In the genomic region with DNA sequence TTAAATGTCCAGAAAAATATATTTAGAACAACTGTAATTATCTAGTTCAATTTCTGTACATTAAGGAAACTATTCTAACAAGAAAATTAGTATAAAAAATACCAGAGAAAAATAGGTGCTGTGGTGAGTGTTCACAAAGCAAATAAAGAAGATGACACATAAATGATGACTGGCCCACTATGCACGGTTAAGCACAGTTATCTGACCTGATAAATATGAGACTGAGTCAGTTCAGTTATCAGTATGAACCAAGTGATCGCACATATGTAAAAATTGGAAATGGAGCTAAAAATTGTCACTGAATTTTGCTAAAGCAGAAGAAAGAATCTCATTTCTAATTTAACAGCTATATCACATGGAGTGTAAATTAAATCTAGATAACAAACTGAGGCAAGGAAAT, we compare ENCODE assay signal across 1 cellular context.
A peak's percentile ranks its signal among the peaks of the same experiment; 100 is the strongest.
TF ChIP-seq lines count a peak whose summit lies in the region.

No MANE protein-coding gene starts in this region.

TF ChIP-seq in A549, 52 proteins besides CTCF, POLR2A, EP300 and RAD21:
- TF ChIP-seq FOSL2 (IDR thresholded peaks at IDR 0.05) (no peak), FOSL2 (CRISPR knock-in tag; IDR thresholded peaks at IDR 0.05) (peak; percentile 43), RFX5 (IDR thresholded peaks at IDR 0.05) (no peak), FOXS1 (CRISPR knock-in tag; IDR thresholded peaks at IDR 0.05) (no peak), HOXB5 (CRISPR knock-in tag; IDR thresholded peaks at IDR 0.05) (no peak), KDM1A (IDR thresholded peaks at IDR 0.05; ENCODE audit: low read depth) (no peak), EHMT2 (IDR thresholded peaks at IDR 0.05; ENCODE audit: low read depth) (no peak)
- TF ChIP-seq, protein P1, sequence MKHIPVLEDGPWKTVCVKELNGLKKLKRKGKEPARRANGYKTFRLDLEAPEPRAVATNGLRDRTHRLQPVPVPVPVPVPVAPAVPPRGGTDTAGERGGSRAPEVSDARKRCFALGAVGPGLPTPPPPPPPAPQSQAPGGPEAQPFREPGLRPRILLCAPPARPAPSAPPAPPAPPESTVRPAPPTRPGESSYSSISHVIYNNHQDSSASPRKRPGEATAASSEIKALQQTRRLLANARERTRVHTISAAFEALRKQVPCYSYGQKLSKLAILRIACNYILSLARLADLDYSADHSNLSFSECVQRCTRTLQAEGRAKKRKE (CRISPR knock-in tag; IDR thresholded peaks at IDR 0.05; ENCODE audit: low read depth): no peak
TF ChIP-seq in A549: peak in this region for 1.
